In the genomic region with DNA sequence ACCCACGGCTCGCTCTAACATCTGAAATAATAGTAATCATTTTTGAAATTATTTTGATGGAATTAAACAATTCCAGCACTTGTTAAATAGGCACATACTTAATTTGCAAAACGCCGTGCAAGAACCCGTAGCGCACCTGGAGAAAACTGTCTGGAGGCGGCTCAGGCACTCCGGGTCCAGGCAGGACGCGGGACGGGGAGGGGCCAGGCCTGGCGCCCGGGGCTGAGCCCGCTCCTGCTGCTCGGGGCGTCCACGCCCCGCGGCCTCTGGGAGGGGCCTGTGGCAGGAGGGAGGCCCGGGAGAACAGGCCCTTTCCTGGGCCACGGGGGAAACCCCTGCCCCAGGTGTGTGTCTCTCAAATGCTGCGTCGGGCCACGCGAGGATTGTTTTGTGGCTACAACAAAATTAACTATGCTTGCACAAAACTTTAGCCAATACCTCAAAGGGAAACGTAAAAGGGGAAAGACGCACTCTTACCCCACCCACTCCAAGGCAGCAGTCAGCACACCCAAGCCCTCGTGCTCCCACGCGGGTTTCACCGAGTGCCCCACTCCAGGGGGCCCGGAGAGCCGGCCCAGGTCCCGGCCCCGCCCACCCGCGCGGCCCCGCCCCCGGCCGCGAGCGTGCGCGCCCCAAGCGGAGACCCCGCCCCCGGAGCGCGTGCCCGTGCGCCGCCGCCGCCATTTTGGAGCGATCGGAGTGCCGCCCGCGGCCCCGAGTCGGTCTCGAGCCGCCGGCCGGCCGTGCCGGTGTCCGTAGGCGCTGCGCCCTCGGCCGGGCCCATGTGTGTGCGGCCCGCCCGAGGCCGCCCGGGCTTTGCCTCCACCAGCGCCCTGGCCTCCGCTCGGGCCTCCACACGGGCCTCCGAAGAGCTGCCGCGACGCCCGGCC, we compare ENCODE assay signal across 8 cellular contexts. TPM values are rescaled to one million over a fixed set of nuclear protein-coding genes. Genes with fewer than 3 reads are reported as not detected.
A peak's percentile ranks its signal among the peaks of the same experiment; 100 is the strongest.
DNase-seq lines count a peak whose midpoint lies in the region; ATAC-seq lines count a peak whose summit lies in the region.

A gene with protein sequence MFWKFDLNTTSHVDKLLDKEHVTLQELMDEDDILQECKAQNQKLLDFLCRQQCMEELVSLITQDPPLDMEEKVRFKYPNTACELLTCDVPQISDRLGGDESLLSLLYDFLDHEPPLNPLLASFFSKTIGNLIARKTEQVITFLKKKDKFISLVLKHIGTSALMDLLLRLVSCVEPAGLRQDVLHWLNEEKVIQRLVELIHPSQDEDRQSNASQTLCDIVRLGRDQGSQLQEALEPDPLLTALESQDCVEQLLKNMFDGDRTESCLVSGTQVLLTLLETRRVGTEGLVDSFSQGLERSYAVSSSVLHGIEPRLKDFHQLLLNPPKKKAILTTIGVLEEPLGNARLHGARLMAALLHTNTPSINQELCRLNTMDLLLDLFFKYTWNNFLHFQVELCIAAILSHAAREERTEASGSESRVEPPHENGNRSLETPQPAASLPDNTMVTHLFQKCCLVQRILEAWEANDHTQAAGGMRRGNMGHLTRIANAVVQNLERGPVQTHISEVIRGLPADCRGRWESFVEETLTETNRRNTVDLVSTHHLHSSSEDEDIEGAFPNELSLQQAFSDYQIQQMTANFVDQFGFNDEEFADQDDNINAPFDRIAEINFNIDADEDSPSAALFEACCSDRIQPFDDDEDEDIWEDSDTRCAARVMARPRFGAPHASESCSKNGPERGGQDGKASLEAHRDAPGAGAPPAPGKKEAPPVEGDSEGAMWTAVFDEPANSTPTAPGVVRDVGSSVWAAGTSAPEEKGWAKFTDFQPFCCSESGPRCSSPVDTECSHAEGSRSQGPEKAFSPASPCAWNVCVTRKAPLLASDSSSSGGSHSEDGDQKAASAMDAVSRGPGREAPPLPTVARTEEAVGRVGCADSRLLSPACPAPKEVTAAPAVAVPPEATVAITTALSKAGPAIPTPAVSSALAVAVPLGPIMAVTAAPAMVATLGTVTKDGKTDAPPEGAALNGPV (plus strand): TSS at position 677 of the 890 bp plus-strand sequence. CDS start 50,582 bp downstream, outside the sequence.

- peak within 1 kb of the TSS; percentile 91 to 92 for H3K4me3 ChIP-seq in aorta (ENCODE audit: low read length in 2 of 2)

- peak within 1 kb of the TSS in 1 of 2 donors; percentile 39 for H3K27ac ChIP-seq in aorta (ENCODE audit: low read depth in 1 of 2, low read length in 2 of 2)

- DNase-seq in ELF-1 (ENCODE audit: low read depth, low spot score) (peak; percentile 82), Kasumi-1 (lab: John Stamatoyannopoulos, UW) (peak; percentile 35 to 43), anterior cingulate cortex (lab: John Stamatoyannopoulos, UW) (peak in 55 of 58 donors; percentile 30 to 88 (median 66)), hepatic stellate cell (ENCODE audit: low spot score) (peak; percentile 78), retina (peak; percentile 74), aorta (peak; percentile 88 to 95)

- WGBS in aorta, 2 donors = 1% methylated on average over 48 to 87 of the region's 87 CpGs

- H3K4me1 ChIP-seq in aorta (ENCODE audit: control insufficient read depth in 1 of 2, insufficient read depth in 2 of 2, low read length in 2 of 2) = no peaks in the 10 kb centered on the region

- H3K9me3 ChIP-seq in aorta (ENCODE audit: control insufficient read depth, low read length) = no peaks in the 10 kb centered on the region

- ATAC-seq in GM21717 (IDR thresholded peaks at IDR 0.05; ENCODE audit: unreplicated experiment) (peak; percentile 64), aorta (ENCODE audit: low FRiP score) (peak; percentile 95)

- H3K27me3 ChIP-seq in aorta (ENCODE audit: control insufficient read depth in 1 of 2, insufficient read depth in 2 of 2, low read length in 1 of 2) = no peaks in the 10 kb centered on the region

- H3K36me3 ChIP-seq in aorta (ENCODE audit: control insufficient read depth in 1 of 2, insufficient read depth in 2 of 2, low read length in 1 of 2) = no peaks in the 10 kb centered on the region

- intact Hi-C loops in T-helper 2 cell treated with Interferon-gamma antibody and Interleukin-4, amounts not matched to agents 100 ng/mL and 5 ng/mL, for 36 hours (cut with micrococcal nuclease) = loop anchor here (1.0 to 5.0 kb wide), 7 partner anchors 28 to 279 kb away; a partner anchor contains a TSS
- intact Hi-C loops in aorta (cut with DNase I) = loop anchor here (2.0 to 5.0 kb wide), 3 partner anchors 66 to 91 kb away; a partner anchor contains a TSS

RNA-seq across cellular contexts. Expression of the gene that starts here (rescaled TPM):
- 49.8 and 54.9 TPM in 2 replicates for total RNA-seq in T-helper 2 cell treated with Interferon-gamma antibody and Interleukin-4, amounts not matched to agents 100 ng/mL and 5 ng/mL, for 36 hours
- total RNA-seq in aorta = 10 to 100 TPM; 45.2 to 46.7 TPM
- 10 to 100 TPM; 14.1 to 62.5 TPM for polyA plus RNA-seq in aorta

Comparison
In these comparisons a context has a peak if more than half of its experiments do, and no peak if none do; other contexts are left out.
1. DNase-seq: peak in every context shown above with its lines; median percentile 92 in aorta; 82 in ELF-1; 78 in hepatic stellate cell; 74 in retina; 66 in anterior cingulate cortex; 39 in Kasumi-1.